In genomic region chr15:42737529-42738328, GRCh38 we compare ENCODE assay signal across 8 cellular contexts. TPM values are rescaled to one million over a fixed set of nuclear protein-coding genes. Genes with fewer than 3 reads are reported as not detected.
DNase-seq lines count a peak whose midpoint lies in the region; ATAC-seq and TF ChIP-seq lines count a peak whose summit lies in the region.

No MANE protein-coding gene starts in this region.

- no peaks in the 10 kb centered on the region for H3K9me3 ChIP-seq in heart right ventricle
- H3K9me3 ChIP-seq in stomach: no peaks in the 10 kb centered on the region

- H3K4me1 ChIP-seq in heart right ventricle (peaks cover 4 to 29% (median 20%) of the 10 kb centered on the region in 9 donors), stomach (peaks cover 12 to 33% (median 24%) of the 10 kb centered on the region in 4 donors)

- H3K27ac ChIP-seq in heart right ventricle (peak overlapping the region; percentile 72 to 92 (median 89)), stomach (peak overlapping the region; percentile 84 to 97 (median 91))

- TF ChIP-seq EP300 in stomach (IDR thresholded peaks at IDR 0.05): no peak

- intact Hi-C loops in heart right ventricle (cut with DNase I) (loop anchor here in 4 of 10 donors (10.0 kb wide), 1 partner anchor 187 kb away; the partner anchor contains the start of gene TTBK2 (in 4 of the 4)), left cardiac atrium (cut with DNase I) (no loop called here), stomach (cut with DNase I; ENCODE audit: low total_unique reads) (loop anchor here (10.0 kb wide), 1 partner anchor 187 kb away; the partner anchor contains the start of gene TTBK2)

- DNase-seq in heart right ventricle (no peak), left cardiac atrium (no peak), WTC11 (ENCODE audit: low spot score) (no peak), stomach (peak; percentile 35), cerebellar nuclear complex (lab: John Stamatoyannopoulos, UW) (no peak), COLO668 (lab: John Stamatoyannopoulos, UW; ENCODE audit: unreplicated experiment) (no peak)

- H3K27ac Mint-ChIP-seq in WTC11: no peak overlapping the region

- H3K36me3 ChIP-seq in heart right ventricle (peaks cover 0 to 29% (median 14%) of the 10 kb centered on the region in 9 donors), stomach (peaks cover 4 to 27% (median 20%) of the 10 kb centered on the region in 4 donors)

- TF ChIP-seq POLR2A in stomach (IDR thresholded peaks at IDR 0.05): no peak

- H3K9me3 Mint-ChIP-seq in WTC11: no peaks in the 10 kb centered on the region

- H3K27me3 Mint-ChIP-seq in WTC11 (ENCODE audit: low read depth): no peaks in the 10 kb centered on the region

- WGBS in heart right ventricle, 2 donors: 78 to 79% methylated on average over 21 of the region's 21 CpGs
- WGBS in stomach, 5 donors: 68% methylated on average over 21 of the region's 21 CpGs

- ATAC-seq in heart right ventricle: peak in 2 of 8 donors; percentile 4 to 10
- no peak for ATAC-seq in left cardiac atrium
- ATAC-seq in WTC11: no peak
- no peak for ATAC-seq in HG02885 (IDR thresholded peaks at IDR 0.05; ENCODE audit: poor library complexity, unreplicated experiment)

- POLR2A ChIA-PET in WTC11 (lab: Charles Lee): interaction anchor here (0.7 kb wide), 1 partner anchor 29 kb away, joined by 3 read pairs; no protein-coding TSS in a partner anchor

- H3K4me3 ChIP-seq in heart right ventricle (peak overlapping the region in 9 of 10 donors; percentile 71 to 98 (median 91)), iPS-11a (ENCODE audit: low read depth, low read length) (peak overlapping the region; percentile 51), stomach (peak overlapping the region; percentile 82 to 90 (median 88))

- CTCF ChIA-PET in WTC11 (lab: Charles Lee): interaction anchor here (0.6 to 4.0 kb wide), 6 partner anchors 20 to 467 kb away, joined by 3 to 26 read pairs (median 4); no protein-coding TSS in a partner anchor

- H3K27me3 ChIP-seq in heart right ventricle (no peaks in the 10 kb centered on the region), stomach (no peaks in the 10 kb centered on the region)

- H3K4me3 Mint-ChIP-seq in WTC11: peak overlapping the region; percentile 71

- no peak for TF ChIP-seq CTCF in heart right ventricle (IDR thresholded peaks at IDR 0.05)
- no peak for TF ChIP-seq CTCF in WTC11 (IDR thresholded peaks at IDR 0.05)
- TF ChIP-seq CTCF in stomach (IDR thresholded peaks at IDR 0.05): peak in 3 of 7 experiments; percentile 14 to 30 (median 25)

- peaks cover 3% of the 10 kb centered on the region; the same call in 1 of the 2 replicates for H3K4me1 Mint-ChIP-seq in WTC11

- peaks cover 11% of the 10 kb centered on the region for H3K36me3 Mint-ChIP-seq in WTC11

TF ChIP-seq in WTC11, 78 proteins besides CTCF, POLR2A, EP300 and RAD21:
- TF ChIP-seq GTF2I (CRISPR knock-in tag; conservative IDR thresholded peaks at IDR 0.05): peak; percentile 89
- no peak for TF ChIP-seq CREM (CRISPR knock-in tag; IDR thresholded peaks at IDR 0.05)
- TF ChIP-seq ZNF121 (CRISPR knock-in tag; IDR thresholded peaks at IDR 0.05): peak; percentile 94

RNA-seq across cellular contexts. Expression of gene CDAN1, which starts 0.8 kb away (rescaled TPM):
- total RNA-seq in heart right ventricle (1 to 10 TPM; 4.4 to 9.0 (median 6.8) TPM), left cardiac atrium (1 to 10 TPM; 5.1 to 6.6 TPM), WTC11 (2021) (16.4 to 24.2 TPM (median 23.0 TPM) in 3 replicates), stomach (10 to 100 TPM in 4 of 5 donors, 1 to 10 TPM in 1; 5.8 to 27.2 (median 12.8) TPM)
- polyA plus RNA-seq in heart right ventricle (10 to 100 TPM in 1 of 2 donors, 1 to 10 TPM in 1; 4.9 to 13.8 TPM), stomach (1 to 10 TPM; 4.7 to 9.8 (median 5.9) TPM)
